9 cellular contexts compared by ENCODE assay signal in genomic region chr11:68870470-68870869, GRCh38. TPM values are rescaled to one million over a fixed set of nuclear protein-coding genes. Genes with fewer than 3 reads are reported as not detected.
DNase-seq lines count a peak whose midpoint lies in the region; ATAC-seq, FAIRE-seq and TF ChIP-seq lines count a peak whose summit lies in the region.
"Had no signal": no experiment of that assay in that cellular context is flagged by ENCODE, and none has a peak within 500 bp of the region (broad histone marks: within the 10 kb centered on the region; RNA-seq: fewer than 3 reads in every experiment).

No MANE protein-coding gene starts in this region.

- H3K4me1 ChIP-seq in A549: peaks cover 8% of the 10 kb centered on the region; the same call in 2 of the 3 replicates
- H3K4me1 ChIP-seq in GM23248 (ENCODE audit: insufficient read depth): no peaks in the 10 kb centered on the region
- H3K4me1 ChIP-seq in mucosa of stomach (ENCODE audit: control insufficient read depth, insufficient read depth, low read length): peaks cover 18% of the 10 kb centered on the region

- CTCF ChIA-PET in A549 (lab: Yijun Ruan, JAX): interaction anchor here (0.6 kb wide), 1 partner anchor 200 kb away, joined by 4 read pairs; no protein-coding TSS in a partner anchor

- no peak for DNase-seq in A549 (ENCODE audit: low read depth in 1 of 2, low spot score in 1 of 2)
- peak; percentile 30 for DNase-seq in GM23248
- DNase-seq in cardiac fibroblast (ENCODE audit: low read depth in 2 of 2): peak; percentile 19 to 24
- no peak for DNase-seq in GOT3 (lab: John Stamatoyannopoulos, UW)
- DNase-seq in NAMALWA (ENCODE audit: low spot score): no peak
- no peak for DNase-seq in COLO668 (lab: John Stamatoyannopoulos, UW; ENCODE audit: unreplicated experiment)
- DNase-seq: occipital lobe had no signal

- H3K9ac ChIP-seq in GM23248 (peak overlapping the region; percentile 65), mucosa of stomach (ENCODE audit: low read length) (peak overlapping the region; percentile 65)

- H3F3A ChIP-seq in GM23248 (ENCODE audit: insufficient read depth): no peaks in the 10 kb centered on the region

- H3K9me3 ChIP-seq in A549: no peaks in the 10 kb centered on the region
- no peaks in the 10 kb centered on the region for H3K9me3 ChIP-seq in GM23248 (ENCODE audit: low read depth)
- H3K9me3 ChIP-seq in mucosa of stomach (ENCODE audit: control insufficient read depth, low read length): no peaks in the 10 kb centered on the region

- TF ChIP-seq CTCF in A549 (IDR thresholded peaks at IDR 0.05) (no peak), cardiac fibroblast (IDR thresholded peaks at IDR 0.05; ENCODE audit: low read depth, low read length) (peak; percentile 1)

- no peak for TF ChIP-seq EP300 in A549 (IDR thresholded peaks at IDR 0.05)

- H3K27me3 ChIP-seq in GM23248 (replicated peaks; ENCODE audit: insufficient read depth): no peaks in the 10 kb centered on the region
- H3K27me3 ChIP-seq in mucosa of stomach (ENCODE audit: control insufficient read depth, insufficient read depth, low read length): no peaks in the 10 kb centered on the region

- H3K36me3 ChIP-seq in GM23248 (ENCODE audit: low read depth): no peaks in the 10 kb centered on the region
- H3K36me3 ChIP-seq in mucosa of stomach (ENCODE audit: control insufficient read depth, insufficient read depth, low read length): no peaks in the 10 kb centered on the region

- H3K27ac ChIP-seq in A549: no peak overlapping the region; a peak in 1 of 6 replicates
- H3K27ac ChIP-seq in GM23248: no peak overlapping the region

- H4K20me1 ChIP-seq in GM23248 (ENCODE audit: insufficient read depth): no peaks in the 10 kb centered on the region

- TF ChIP-seq RAD21 in A549 (conservative IDR thresholded peaks at IDR 0.05 in 1 of 2, IDR thresholded peaks at IDR 0.05 in 1 of 2): no peak

- POLR2A ChIA-PET in A549 (lab: Yijun Ruan, JAX): no interaction called here

- 66% methylated on average over 9 of the region's 9 CpGs for WGBS in A549 (ENCODE audit: missing lambda C conversion rate)
- WGBS in GM23248 (ENCODE audit: low coverage in 1 of 2, low lambda C conversion rate in 2 of 2, missing lambda C conversion rate in 2 of 2), 2 experiments: 35 to 36% methylated on average over 9 of the region's 9 CpGs

- no peaks in the 10 kb centered on the region for H3K79me2 ChIP-seq in GM23248 (ENCODE audit: insufficient read depth)

- H2AFZ ChIP-seq in GM23248: peak overlapping the region; percentile 81

- in situ Hi-C loops in GM23248 (cut with MboI): no loop called here

- H3K4me2 ChIP-seq in A549 (peak overlapping the region; percentile 65), GM23248 (ENCODE audit: unreplicated experiment) (peak overlapping the region; percentile 57)

- no peak for FAIRE-seq in A549 (lab: Jason Lieb, UNC)

- TF ChIP-seq POLR2A in A549 (IDR thresholded peaks at IDR 0.05; ENCODE audit: low read length): no peak

- ATAC-seq in A549: peak in 1 of 2 experiments; percentile 37; a peak in 3 of 6 replicates
- no peak for ATAC-seq in GM18858 (IDR thresholded peaks at IDR 0.05; ENCODE audit: unreplicated experiment)

- H3K9me2 ChIP-seq in GM23248 (ENCODE audit: insufficient read depth): no peaks in the 10 kb centered on the region

- peak overlapping the region; percentile 29; the same call in 2 of the 3 replicates for H3K4me3 ChIP-seq in A549
- peak overlapping the region; percentile 72 for H3K4me3 ChIP-seq in GM23248
- peak overlapping the region; percentile 46 to 60 for H3K4me3 ChIP-seq in cardiac fibroblast (replicated peaks in 1 of 2; ENCODE audit: low read depth in 2 of 2, low read length in 2 of 2)
- no peak overlapping the region for H3K4me3 ChIP-seq in mucosa of stomach (ENCODE audit: low read length)

TF ChIP-seq in A549, 52 proteins besides CTCF, POLR2A, EP300 and RAD21:
- TF ChIP-seq ESRRA (IDR thresholded peaks at IDR 0.05; ENCODE audit: borderline replicate concordance, low read length) (no peak), NPAS2 (CRISPR knock-in tag; IDR thresholded peaks at IDR 0.05; ENCODE audit: borderline replicate concordance) (no peak), KDM1A (IDR thresholded peaks at IDR 0.05; ENCODE audit: low read depth) (no peak), RCOR1 (IDR thresholded peaks at IDR 0.05; ENCODE audit: low read depth, low read length) (no peak), MYC (IDR thresholded peaks at IDR 0.05; ENCODE audit: borderline replicate concordance, low read length) (no peak)

RNA-seq across cellular contexts. Expression of gene CPT1A, which starts 28.8 kb away (rescaled TPM):
- polyA plus RNA-seq in A549 (2011; rRNA removed) (15.0 and 27.5 TPM in 2 replicates), A549 (2017; fragmentation: RNase III; extraction: RNeasy Plus Mini Kit Qiagen cat#74134 plus additional on column Dnase treatment) (19.3 to 21.4 TPM (median 20.5 TPM) in 3 replicates), GM23248 (2016; fragmentation: Nextera tagmentation; extraction: Ambion mirVana) (9.5 and 9.6 TPM in 2 replicates)
- polyA plus RNA-seq in A549 (2012; cell fraction: cytosol; rRNA removed): 9.6 and 12.4 TPM in 2 replicates
- 23.1 and 25.3 TPM in 2 replicates for polyA plus RNA-seq in A549 (2012; cell fraction: nucleus; rRNA removed)
- polyA minus RNA-seq in A549 (2011; rRNA and poly(A)+ RNA removed): 59.3 and 64.3 TPM in 2 replicates
- 20.1 and 23.6 TPM in 2 replicates for total RNA-seq in GM23248 (2014; rRNA removed; shearing (Covaris generic))

RNA-seq across cellular contexts. Expression of gene MRPL21, which starts 33.2 kb away (rescaled TPM):
- 110 and 131 TPM in 2 replicates for polyA plus RNA-seq in A549 (2011; rRNA removed)
- polyA plus RNA-seq in A549 (2012; cell fraction: cytosol; rRNA removed): 121 and 141 TPM in 2 replicates
- polyA plus RNA-seq in A549 (2012; cell fraction: nucleus; rRNA removed): 71.4 and 74.8 TPM in 2 replicates
- polyA plus RNA-seq in A549 (2017; fragmentation: RNase III; extraction: RNeasy Plus Mini Kit Qiagen cat#74134 plus additional on column Dnase treatment): 113 to 131 TPM (median 116 TPM) in 3 replicates
- 37.9 and 44.6 TPM in 2 replicates for polyA minus RNA-seq in A549 (2011; rRNA and poly(A)+ RNA removed)
- total RNA-seq in GM23248 (2014; rRNA removed; shearing (Covaris generic)): 22.6 and 45.0 TPM in 2 replicates
- polyA plus RNA-seq in GM23248 (2016; fragmentation: Nextera tagmentation; extraction: Ambion mirVana): 122 and 126 TPM in 2 replicates

RNA-seq across cellular contexts. Expression of gene IGHMBP2, which starts 33.2 kb away (rescaled TPM):
- polyA plus RNA-seq in A549 (2011; rRNA removed) (11.9 and 15.7 TPM in 2 replicates), A549 (2017; fragmentation: RNase III; extraction: RNeasy Plus Mini Kit Qiagen cat#74134 plus additional on column Dnase treatment) (12.4 to 12.8 TPM (median 12.8 TPM) in 3 replicates), GM23248 (2016; fragmentation: Nextera tagmentation; extraction: Ambion mirVana) (7.2 and 9.3 TPM in 2 replicates)
- 10.6 and 12.3 TPM in 2 replicates for polyA plus RNA-seq in A549 (2012; cell fraction: cytosol; rRNA removed)
- 35.2 and 42.9 TPM in 2 replicates for polyA plus RNA-seq in A549 (2012; cell fraction: nucleus; rRNA removed)
- polyA minus RNA-seq in A549 (2011; rRNA and poly(A)+ RNA removed): 19.8 and 25.4 TPM in 2 replicates
- total RNA-seq in GM23248 (2014; rRNA removed; shearing (Covaris generic)): 5.2 and 5.8 TPM in 2 replicates

Comparison
In these comparisons a context has a peak if more than half of its experiments do, and no peak if none do; other contexts are left out.
1. DNase-seq: peak in GM23248 (single experiment) and cardiac fibroblast (2 of 2); none in A549 (0 of 2), GOT3 (single experiment), NAMALWA (single experiment) and COLO668 (single experiment).